Comparison of ENCODE assay signal across 9 cellular contexts in genomic region chr18:37450434-37451133, GRCh38.
A peak's percentile ranks its signal among the peaks of the same experiment; 100 is the strongest.
DNase-seq lines count a peak whose midpoint lies in the region; ATAC-seq and TF ChIP-seq lines count a peak whose summit lies in the region.
"Had no signal": no experiment of that assay in that cellular context is flagged by ENCODE, and none has a peak within 500 bp of the region (broad histone marks: within the 10 kb centered on the region; RNA-seq: fewer than 3 reads in every experiment).

No MANE protein-coding gene starts in this region.

- peak; percentile 31 for TF ChIP-seq RAD21 in neural cell (conservative IDR thresholded peaks at IDR 0.05)

- peak overlapping the region; percentile 53 for H3K9ac ChIP-seq in neural cell (ENCODE audit: low read length)

- H3F3A ChIP-seq in neural cell (ENCODE audit: insufficient read depth, low read length, poor library complexity, severe bottlenecking): no peaks in the 10 kb centered on the region

- peaks cover 11% of the 10 kb centered on the region for H3K79me2 ChIP-seq in neural cell (replicated peaks; ENCODE audit: insufficient read depth, low read length)

- CTCF ChIA-PET in A673 (lab: Charles Lee): no interaction called here

- no peaks in the 10 kb centered on the region for H3K36me3 Mint-ChIP-seq in natural killer cell treated with Interleukin-12 subunit alpha and Interleukin-12 subunit beta and Interleukin-15 and Interleukin-18, amount 100 ng/mL, for 72 hours

- ATAC-seq in GM18861 (IDR thresholded peaks at IDR 0.05; ENCODE audit: unreplicated experiment): no peak
- ATAC-seq in natural killer cell treated with Interleukin-12 subunit alpha and Interleukin-12 subunit beta and Interleukin-15 and Interleukin-18, amount 100 ng/mL, for 72 hours: no peak
- ATAC-seq in HG03439 (IDR thresholded peaks at IDR 0.05; ENCODE audit: unreplicated experiment): no peak

- H3K36me3 ChIP-seq in H7 (replicated peaks; ENCODE audit: control insufficient read depth, insufficient read depth, low read length): no peaks in the 10 kb centered on the region
- no peaks in the 10 kb centered on the region for H3K36me3 ChIP-seq in neural cell (ENCODE audit: insufficient read depth, low read length)
- no peaks in the 10 kb centered on the region for H3K36me3 ChIP-seq in A673 (ENCODE audit: insufficient read depth, low read length, poor library complexity, severe bottlenecking)

- no peaks in the 10 kb centered on the region for H3K4me1 Mint-ChIP-seq in natural killer cell treated with Interleukin-12 subunit alpha and Interleukin-12 subunit beta and Interleukin-15 and Interleukin-18, amount 100 ng/mL, for 72 hours (ENCODE audit: low read depth in 2 of 2)

- peak; percentile 37 for TF ChIP-seq EP300 in neural cell (conservative IDR thresholded peaks at IDR 0.05; ENCODE audit: poor library complexity, severe bottlenecking)

- H3K4me3 Mint-ChIP-seq in natural killer cell treated with Interleukin-12 subunit alpha and Interleukin-12 subunit beta and Interleukin-15 and Interleukin-18, amount 100 ng/mL, for 72 hours: no peak overlapping the region

- H3K4me3 ChIP-seq in H7 (ENCODE audit: insufficient read depth, low read depth, low read length): no peak overlapping the region; the same call in 1 of the 2 replicates
- H3K4me3 ChIP-seq in neural cell (ENCODE audit: low read length): peak overlapping the region; percentile 50
- no peak overlapping the region for H3K4me3 ChIP-seq in A673 (ENCODE audit: low read depth, low read length, poor library complexity, severe bottlenecking)

- H3K9me2 ChIP-seq in neural cell (ENCODE audit: insufficient read depth, low read length): no peaks in the 10 kb centered on the region

- H3K27me3 ChIP-seq in H7 (ENCODE audit: control insufficient read depth, insufficient read depth, low read length) (no peaks in the 10 kb centered on the region), neural cell (ENCODE audit: insufficient read depth, low read depth, low read length) (no peaks in the 10 kb centered on the region), A673 (replicated peaks; ENCODE audit: insufficient read depth, low read depth, low read length, poor library complexity) (peaks cover 27% of the 10 kb centered on the region)

- H3K4me1 ChIP-seq in A673 (ENCODE audit: insufficient read depth, low read length, poor library complexity, severe bottlenecking): no peaks in the 10 kb centered on the region

- H3K27ac ChIP-seq in cingulate gyrus (ENCODE audit: low read depth, low read length): peak overlapping the region; percentile 2
- H3K27ac ChIP-seq in neural cell (ENCODE audit: low read length): peak overlapping the region; percentile 78
- H3K27ac ChIP-seq in A673 (ENCODE audit: low read depth, low read length, poor library complexity, severe bottlenecking): no peak overlapping the region

- H3K27ac Mint-ChIP-seq in natural killer cell treated with Interleukin-12 subunit alpha and Interleukin-12 subunit beta and Interleukin-15 and Interleukin-18, amount 100 ng/mL, for 72 hours: no peak overlapping the region

- no peaks in the 10 kb centered on the region for H3K9me3 Mint-ChIP-seq in natural killer cell treated with Interleukin-12 subunit alpha and Interleukin-12 subunit beta and Interleukin-15 and Interleukin-18, amount 100 ng/mL, for 72 hours

- DNase-seq in H7 (peak; percentile 90), NCI-H1694 treated with DMSO at 0.1 percent for 48 hours (lab: John Stamatoyannopoulos, UW) (peak; percentile 24), A673 (ENCODE audit: low spot score) (no peak)
- no peak for DNase-seq in natural killer cell treated with Interleukin-12 subunit alpha and Interleukin-12 subunit beta and Interleukin-15 and Interleukin-18, amount 100 ng/mL, for 72 hours (ENCODE audit: low spot score)
- DNase-seq: activated T-cell treated with anti-CD3 and anti-CD28 coated beads for 4 hours had no signal

- peak; percentile 12 for TF ChIP-seq CTCF in neural cell (IDR thresholded peaks at IDR 0.05; ENCODE audit: poor library complexity, severe bottlenecking)
- no peak for TF ChIP-seq CTCF in A673 (conservative IDR thresholded peaks at IDR 0.05; ENCODE audit: low read depth, low read length)

- intact Hi-C loops in A673 (cut with micrococcal nuclease; ENCODE audit: unreplicated experiment): no loop called here

- no peaks in the 10 kb centered on the region for H3K9me3 ChIP-seq in neural cell (ENCODE audit: low read length)
- H3K9me3 ChIP-seq in A673 (ENCODE audit: low read depth, low read length, poor library complexity, severe bottlenecking): no peaks in the 10 kb centered on the region

- H4K20me1 ChIP-seq in neural cell (ENCODE audit: insufficient read depth): no peaks in the 10 kb centered on the region

- no peak overlapping the region for H2AFZ ChIP-seq in neural cell (ENCODE audit: low read depth, low read length)

- H3K27me3 Mint-ChIP-seq in natural killer cell treated with Interleukin-12 subunit alpha and Interleukin-12 subunit beta and Interleukin-15 and Interleukin-18, amount 100 ng/mL, for 72 hours: peaks cover 3 to 6% of the 10 kb centered on the region in 2 donors

- no TSS peak for BruUV-seq in A673 (replicated peaks; lab: Mats Ljungman, UMichigan)

- POLR2A ChIA-PET in A673 (lab: Charles Lee; ENCODE audit: low non-redundant PET): no interaction called here

- peak overlapping the region; percentile 13 for H3K4me2 ChIP-seq in neural cell (ENCODE audit: low read length)

TF ChIP-seq in neural cell, 6 proteins besides CTCF, POLR2A, EP300 and RAD21:
- no peak for TF ChIP-seq TAF1 (IDR thresholded peaks at IDR 0.05; ENCODE audit: low read depth)
- TF ChIP-seq POLR2AphosphoS5 (IDR thresholded peaks at IDR 0.05): peak; percentile 40
- no peak for TF ChIP-seq MXI1 (conservative IDR thresholded peaks at IDR 0.05; ENCODE audit: poor library complexity, severe bottlenecking)
- no peak for TF ChIP-seq EZH2 (IDR thresholded peaks at IDR 0.05; ENCODE audit: borderline replicate concordance, insufficient read depth, low read length, poor library complexity, severe bottlenecking)
- TF ChIP-seq SMC3 (conservative IDR thresholded peaks at IDR 0.05; ENCODE audit: poor library complexity): peak; percentile 44
- peak; percentile 85 for TF ChIP-seq REST (IDR thresholded peaks at IDR 0.05; ENCODE audit: borderline replicate concordance)

Comparison
In these comparisons a context has a peak if more than half of its experiments do, and no peak if none do; other contexts are left out.
1. DNase-seq: peak in H7 (single experiment) and NCI-H1694 treated with DMSO at 0.1 percent for 48 hours (single experiment); none in A673 (single experiment) and natural killer cell treated with Interleukin-12 subunit alpha and Interleukin-12 subunit beta and Interleukin-15 and Interleukin-18, amount 100 ng/mL, for 72 hours (single experiment).